Comparison of ENCODE assay signal across 2 cellular contexts in the genomic region with DNA sequence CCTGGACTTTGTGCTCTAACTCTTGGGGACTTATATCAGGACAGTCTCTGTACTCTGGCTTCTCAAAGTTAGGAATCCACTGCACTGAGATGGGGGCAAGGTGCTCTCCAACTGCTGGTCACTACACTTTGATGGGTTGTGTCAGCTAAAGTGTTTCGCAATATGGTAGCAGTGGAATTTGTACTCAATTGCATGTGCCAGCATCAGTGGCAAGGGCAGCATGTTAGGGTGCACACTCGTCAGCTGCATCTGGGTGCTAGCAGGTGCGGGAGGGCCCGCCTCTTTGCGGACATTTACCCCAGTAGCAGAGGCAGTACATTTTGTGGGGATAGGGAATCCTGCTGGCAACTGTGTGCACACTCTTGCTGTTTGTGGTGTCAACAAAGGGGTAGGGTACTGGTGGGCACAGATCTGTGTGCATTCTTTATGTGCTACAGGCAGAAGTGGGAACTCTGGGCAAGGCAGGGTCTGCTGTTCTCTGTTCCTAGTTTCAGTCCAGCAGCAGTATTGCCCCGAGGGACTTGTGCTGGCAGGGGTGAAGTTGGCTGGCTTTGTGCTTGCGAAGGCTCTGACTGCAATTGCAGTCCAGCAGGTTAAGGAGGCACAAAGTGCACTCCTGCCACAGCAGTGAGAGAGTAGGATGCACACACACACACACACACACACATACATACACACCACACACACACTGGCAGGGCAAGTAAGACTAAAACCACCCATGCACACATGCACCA.
TF ChIP-seq lines count a peak whose summit lies in the region.

No MANE protein-coding gene starts in this region.

TF ChIP-seq in Ishikawa, 13 proteins besides CTCF, POLR2A, EP300 and RAD21:
- peak; percentile 38; the same call in 1 of the 2 replicates for TF ChIP-seq CEBPB (IDR thresholded peaks at IDR 0.05)
- no peak for TF ChIP-seq ZBTB7A (IDR thresholded peaks at IDR 0.05; ENCODE audit: low read depth)

TF ChIP-seq in H1, 55 proteins besides CTCF, POLR2A, EP300 and RAD21:
- TF ChIP-seq RXRA (IDR thresholded peaks at IDR 0.05; ENCODE audit: insufficient read depth, low read depth, low read length) (no peak), CEBPB (IDR thresholded peaks at IDR 0.05; ENCODE audit: low read depth, low read length) (peak; percentile 43; the same call in 1 of the 2 replicates), CBX8 (IDR thresholded peaks at IDR 0.05; ENCODE audit: borderline replicate concordance, low read depth, low read length) (no peak), TCF12 (IDR thresholded peaks at IDR 0.05; ENCODE audit: low read depth, low read length) (no peak), CREB1 (IDR thresholded peaks at IDR 0.05) (no peak), PHF8 (conservative IDR thresholded peaks at IDR 0.05; ENCODE audit: low read depth, low read length) (no peak)
